In genomic region chr10:51327432-51327831, GRCh38 we compare ENCODE assay signal across 28 cellular contexts.
"Had no signal": no experiment of that assay in that cellular context is flagged by ENCODE, and none has a peak within 500 bp of the region (broad histone marks: within the 10 kb centered on the region; RNA-seq: fewer than 3 reads in every experiment).

No MANE protein-coding gene starts in this region.

- H3K27ac ChIP-seq: neural progenitor cell, ovary, parathyroid adenoma, psoas muscle, right lobe of liver, sigmoid colon, stomach, thoracic aorta, thyroid gland, tibial nerve, upper lobe of left lung, vagina had no signal

- H3K4me1 ChIP-seq: neural progenitor cell, parathyroid adenoma, psoas muscle, right lobe of liver, thyroid gland, tibial nerve, upper lobe of left lung, vagina had no signal

- H3K36me3 Mint-ChIP-seq: naive thymus-derived CD8-positive, alpha-beta T cell; neural progenitor cell; stimulated activated effector memory CD8-positive, alpha-beta T cell treated with anti-CD3 and anti-CD28 coated beads, Interleukin-12 subunit alpha, Interleukin-12 subunit beta, amount 100 ng/mL, for 72 hours; stimulated activated naive B cell treated with anti-CD40 and anti-IgM and Interleukin-4, amounts not matched to agents 10 μg/mL and 1 μg/mL and 100 μg/mL, for 72 hours had no signal

- H3K4me3 Mint-ChIP-seq: naive thymus-derived CD8-positive, alpha-beta T cell; nephron; neural progenitor cell; stimulated activated effector memory CD8-positive, alpha-beta T cell treated with anti-CD3 and anti-CD28 coated beads, Interleukin-12 subunit alpha, Interleukin-12 subunit beta, amount 100 ng/mL, for 72 hours; stimulated activated naive B cell treated with anti-CD40 and anti-IgM and Interleukin-4, amounts not matched to agents 10 μg/mL and 1 μg/mL and 100 μg/mL, for 72 hours; stimulated activated naive CD8-positive, alpha-beta T cell treated with anti-CD3 and anti-CD28 coated beads, Interleukin-15, Interleukin-2, amounts not matched to agents 100 ng/mL and 50 ng/mL, for 24 hours had no signal

- H3K36me3 ChIP-seq: neural progenitor cell, ovary, right lobe of liver, sigmoid colon, stomach, thoracic aorta, thyroid gland, tibial nerve, upper lobe of left lung, vagina had no signal

- H3K9me3 Mint-ChIP-seq: stimulated activated naive CD8-positive, alpha-beta T cell treated with anti-CD3 and anti-CD28 coated beads, Interleukin-15, Interleukin-2, amounts not matched to agents 100 ng/mL and 50 ng/mL, for 24 hours had no signal

- FAIRE-seq: small intestine, urothelium cell line had no signal

- H3K4me3 ChIP-seq: neural progenitor cell, ovary, psoas muscle, right lobe of liver, sigmoid colon, stomach, thoracic aorta, thyroid gland, tibial nerve, upper lobe of left lung, vagina had no signal

- H3K27me3 ChIP-seq: neural progenitor cell, ovary, right lobe of liver, sigmoid colon, stomach, thyroid gland, tibial nerve, upper lobe of left lung, vagina had no signal

- H3K9ac ChIP-seq: neural progenitor cell, parathyroid adenoma had no signal

- H3K9me3 ChIP-seq: ovary, psoas muscle, right lobe of liver, sigmoid colon, stomach, thoracic aorta, thyroid gland, tibial nerve, upper lobe of left lung, vagina had no signal

- H3K27ac Mint-ChIP-seq: naive thymus-derived CD8-positive, alpha-beta T cell; nephron; neural progenitor cell; progenitor cell of endocrine pancreas; stimulated activated effector memory CD8-positive, alpha-beta T cell treated with anti-CD3 and anti-CD28 coated beads, Interleukin-12 subunit alpha, Interleukin-12 subunit beta, amount 100 ng/mL, for 72 hours; stimulated activated naive B cell treated with anti-CD40 and anti-IgM and Interleukin-4, amounts not matched to agents 10 μg/mL and 1 μg/mL and 100 μg/mL, for 72 hours; stimulated activated naive CD8-positive, alpha-beta T cell treated with anti-CD3 and anti-CD28 coated beads, Interleukin-15, Interleukin-2, amounts not matched to agents 100 ng/mL and 50 ng/mL, for 24 hours had no signal

- ATAC-seq: naive thymus-derived CD8-positive, alpha-beta T cell; psoas muscle; right cardiac atrium; right lobe of liver; stimulated activated effector memory CD8-positive, alpha-beta T cell treated with anti-CD3 and anti-CD28 coated beads, Interleukin-12 subunit alpha, Interleukin-12 subunit beta, amount 100 ng/mL, for 72 hours; stimulated activated naive B cell treated with anti-CD40 and anti-IgM and Interleukin-4, amounts not matched to agents 10 μg/mL and 1 μg/mL and 100 μg/mL, for 72 hours had no signal

- H2AFZ ChIP-seq: neural progenitor cell, parathyroid adenoma had no signal

- DNase-seq: naive thymus-derived CD8-positive, alpha-beta T cell; occipital lobe; ovary; psoas muscle; right cardiac atrium; right lobe of liver; sigmoid colon; small intestine; stimulated activated CD4-positive, alpha-beta T cell treated with anti-CD3 and anti-CD28 coated beads, Interleukin-15, amount 100 ng/mL, for 24 hours; stimulated activated CD4-positive, alpha-beta T cell treated with anti-CD3 and anti-CD28 coated beads, Interleukin-2, amount 100 ng/mL, for 24 hours; stimulated activated CD4-positive, alpha-beta T cell treated with anti-CD3 and anti-CD28 coated beads, Interleukin-2, amount 100 ng/mL, for 48 hours; stimulated activated CD4-positive, alpha-beta T cell treated with anti-CD3 and anti-CD28 coated beads, Interleukin-4, amount 100 ng/mL, for 24 hours; stimulated activated naive B cell treated with anti-CD40 and anti-IgM and Interleukin-4, amounts not matched to agents 10 μg/mL and 1 μg/mL and 100 μg/mL, for 72 hours; stimulated activated naive CD4-positive, alpha-beta T cell treated with Interleukin-2 at 50 U/mL for 16 hours; stomach; thyroid gland; trophoblast cell; upper lobe of left lung had no signal

- H3K4me1 Mint-ChIP-seq: naive thymus-derived CD8-positive, alpha-beta T cell; nephron; neural progenitor cell; stimulated activated effector memory CD8-positive, alpha-beta T cell treated with anti-CD3 and anti-CD28 coated beads, Interleukin-12 subunit alpha, Interleukin-12 subunit beta, amount 100 ng/mL, for 72 hours; stimulated activated naive B cell treated with anti-CD40 and anti-IgM and Interleukin-4, amounts not matched to agents 10 μg/mL and 1 μg/mL and 100 μg/mL, for 72 hours had no signal

- H3K4me2 ChIP-seq: neural progenitor cell had no signal

- H3K27me3 Mint-ChIP-seq: naive thymus-derived CD8-positive, alpha-beta T cell; progenitor cell of endocrine pancreas; stimulated activated naive B cell treated with anti-CD40 and anti-IgM and Interleukin-4, amounts not matched to agents 10 μg/mL and 1 μg/mL and 100 μg/mL, for 72 hours; stimulated activated naive CD8-positive, alpha-beta T cell treated with anti-CD3 and anti-CD28 coated beads, Interleukin-15, Interleukin-2, amounts not matched to agents 100 ng/mL and 50 ng/mL, for 24 hours had no signal
